In the genomic region with DNA sequence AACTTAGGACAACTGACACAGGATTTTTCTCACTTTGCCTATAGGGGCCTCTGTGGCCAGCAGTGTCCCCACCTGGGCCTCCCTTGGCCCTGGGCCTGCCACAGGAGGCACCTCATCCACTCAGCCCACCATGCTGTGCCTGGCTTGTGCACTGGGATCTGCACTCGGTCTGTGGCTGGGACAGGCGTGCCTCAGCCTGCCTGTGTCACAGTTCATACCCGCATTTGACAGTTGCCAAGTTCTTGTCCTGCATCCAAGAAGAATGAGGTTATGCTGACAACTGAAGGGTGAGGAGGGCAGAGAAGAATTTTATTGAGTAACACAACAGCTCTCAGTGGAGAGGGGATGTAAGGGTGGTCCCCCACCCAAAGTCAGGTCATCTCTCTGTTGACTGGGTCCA, we compare ENCODE assay signal across 27 cellular contexts.
"Had no signal": no experiment of that assay in that cellular context is flagged by ENCODE, and none has a peak within 500 bp of the region (broad histone marks: within the 10 kb centered on the region; RNA-seq: fewer than 3 reads in every experiment).

No MANE protein-coding gene starts in this region.

- H3K79me2 ChIP-seq: parathyroid adenoma had no signal

- H2AFZ ChIP-seq: neural progenitor cell, parathyroid adenoma had no signal

- H3K4me3 Mint-ChIP-seq: effector memory CD8-positive, alpha-beta T cell; immature natural killer cell; mesothelial cell of epicardium; nephron; neural progenitor cell; stimulated activated naive CD8-positive, alpha-beta T cell treated with anti-CD3 and anti-CD28 coated beads, Interleukin-15, amount 100 ng/mL, for 72 hours; type B pancreatic cell had no signal

- H3K4me2 ChIP-seq: neural progenitor cell, smooth muscle cell had no signal

- H3K9me3 ChIP-seq: thyroid gland had no signal

- H3K27ac Mint-ChIP-seq: effector memory CD8-positive, alpha-beta T cell; immature natural killer cell; mesothelial cell of epicardium; nephron; neural progenitor cell; progenitor cell of endocrine pancreas; type B pancreatic cell had no signal

- H3K27ac ChIP-seq: neural progenitor cell, parathyroid adenoma, thyroid gland had no signal

- H3K4me3 ChIP-seq: lung, mucosa of descending colon, neural progenitor cell, smooth muscle cell, thyroid gland had no signal

- H3K9ac ChIP-seq: neural progenitor cell, parathyroid adenoma had no signal

- H3K27me3 Mint-ChIP-seq: effector memory CD8-positive, alpha-beta T cell; naive B cell; progenitor cell of endocrine pancreas; stimulated activated naive CD8-positive, alpha-beta T cell treated with anti-CD3 and anti-CD28 coated beads, Interleukin-15, amount 100 ng/mL, for 72 hours; type B pancreatic cell had no signal

- ATAC-seq: effector memory CD8-positive, alpha-beta T cell; left ventricle myocardium superior; mucosa of descending colon; sciatic nerve; stimulated activated naive CD8-positive, alpha-beta T cell treated with anti-CD3 and anti-CD28 coated beads, Interleukin-15, amount 100 ng/mL, for 72 hours had no signal

- H3K4me1 Mint-ChIP-seq: immature natural killer cell; mesothelial cell of epicardium; naive B cell; nephron; neural progenitor cell; stimulated activated naive CD8-positive, alpha-beta T cell treated with anti-CD3 and anti-CD28 coated beads, Interleukin-15, amount 100 ng/mL, for 72 hours had no signal

- DNase-seq: cerebellar nuclear complex; cortex of kidney; effector memory CD8-positive, alpha-beta T cell; hypothalamus; immature natural killer cell; left ventricle myocardium superior; mesenchymal stem cell; mucosa of descending colon; naive B cell; stimulated activated CD4-positive, alpha-beta T cell treated with anti-CD3 and anti-CD28 coated beads, Interleukin-12 subunit alpha, Interleukin-12 subunit beta, amount 100 ng/mL, for 4 hours; stimulated activated CD4-positive, alpha-beta T cell treated with anti-CD3 and anti-CD28 coated beads, Interleukin-1b, Interleukin-23, amount 100 ng/mL, for 48 hours; stimulated activated CD4-positive, alpha-beta T cell treated with anti-CD3 and anti-CD28 coated beads, Interleukin-4, amount 100 ng/mL, for 1 hour; stimulated activated CD8-positive, alpha-beta memory T cell treated with anti-CD3 and anti-CD28 coated beads, Interleukin-4, amount 100 ng/mL, for 48 hours; stimulated activated naive CD4-positive, alpha-beta T cell; stimulated activated naive CD8-positive, alpha-beta T cell treated with anti-CD3 and anti-CD28 coated beads, Interleukin-15, amount 100 ng/mL, for 72 hours; thyroid gland had no signal

- FAIRE-seq: frontal cortex, keratinocyte had no signal

- H3K4me1 ChIP-seq: neural progenitor cell, parathyroid adenoma, thyroid gland had no signal

- H3K36me3 ChIP-seq: neural progenitor cell, thyroid gland had no signal

- H3K27me3 ChIP-seq: neural progenitor cell, thyroid gland had no signal
